Comparison of ENCODE assay signal across 18 cellular contexts in genomic region chr16:81640681-81641070, GRCh38.
"Had no signal": no experiment of that assay in that cellular context is flagged by ENCODE, and none has a peak within 500 bp of the region (broad histone marks: within the 10 kb centered on the region; RNA-seq: fewer than 3 reads in every experiment).

No MANE protein-coding gene starts in this region.

- H3K27me3 ChIP-seq: esophagus squamous epithelium, upper lobe of right lung had no signal

- H3K9me3 ChIP-seq: esophagus squamous epithelium, psoas muscle, upper lobe of right lung had no signal

- ATAC-seq: left ventricle myocardium superior; naive thymus-derived CD8-positive, alpha-beta T cell; psoas muscle; sciatic nerve; stimulated activated naive CD8-positive, alpha-beta T cell treated with anti-CD3 and anti-CD28 coated beads, Interleukin-15, amount 100 ng/mL, for 72 hours; T-cell; upper lobe of right lung had no signal

- DNase-seq: activated CD4-positive, alpha-beta T cell treated with anti-CD3 and anti-CD28 coated beads, Interleukin-2, amount 50 U/mL, for 4 hours; activated CD4-positive, CD25-positive, alpha-beta regulatory T cell treated with anti-CD3 and anti-CD28 coated beads, Interleukin-2, amount 50 U/mL, for 72 hours; activated effector memory CD4-positive, alpha-beta T cell treated with Interleukin-2 at 50 U/mL for 16 hours; activated naive CD4-positive, alpha-beta T cell treated with anti-CD3 and anti-CD28 coated beads, Interleukin-2, amount 50 U/mL, for 16 hours; activated T-cell treated with anti-CD3 and anti-CD28 coated beads, Interleukin-2, amount 50 U/mL, for 24 hours; esophagus squamous epithelium; hippocampal formation; kidney glomerular epithelial cell; left ventricle myocardium superior; naive thymus-derived CD8-positive, alpha-beta T cell; psoas muscle; stimulated activated naive CD8-positive, alpha-beta T cell treated with anti-CD3 and anti-CD28 coated beads, Interleukin-15, amount 100 ng/mL, for 72 hours; T-cell; T1000; upper lobe of right lung had no signal

- H3K4me3 ChIP-seq: esophagus squamous epithelium, psoas muscle, upper lobe of right lung had no signal

- H3K36me3 ChIP-seq: upper lobe of right lung had no signal

- FAIRE-seq: colon, endothelial cell of umbilical vein had no signal

- H3K27ac ChIP-seq: esophagus squamous epithelium, psoas muscle, upper lobe of right lung had no signal

- H3K4me1 ChIP-seq: psoas muscle had no signal
